In genomic region chr17:66663041-66663494, GRCh38 we compare ENCODE assay signal across 18 cellular contexts.
DNase-seq lines count a peak whose midpoint lies in the region; ATAC-seq lines count a peak whose summit lies in the region.
"Had no signal": no experiment of that assay in that cellular context is flagged by ENCODE, and none has a peak within 500 bp of the region (broad histone marks: within the 10 kb centered on the region; RNA-seq: fewer than 3 reads in every experiment).

No MANE protein-coding gene starts in this region.

- peaks cover 10% of the 10 kb centered on the region for H3K9me3 Mint-ChIP-seq in activated CD4-positive, alpha-beta T cell treated with anti-CD3 and anti-CD28 coated beads for 36 hours (ENCODE audit: low read depth)
- peaks cover 0 to 3% (median 0%) of the 10 kb centered on the region in 8 donors for H3K9me3 Mint-ChIP-seq in CD4-positive, alpha-beta memory T cell
- no peaks in the 10 kb centered on the region for H3K9me3 Mint-ChIP-seq in activated T-helper 17 cell treated with anti-CD3 and anti-CD28 coated beads, Interleukin-2, amount 50 U/mL, for 72 hours
- peaks cover 0 to 7% (median 0%) of the 10 kb centered on the region in 11 donors for H3K9me3 Mint-ChIP-seq in naive thymus-derived CD4-positive, alpha-beta T cell

- CTCF ChIA-PET in activated CD4-positive, alpha-beta T cell treated with anti-CD3 and anti-CD28 coated beads for 36 hours (lab: Charles Lee): interaction anchor here (0.7 kb wide), 1 partner anchor 52 kb away, joined by 3 read pairs; no protein-coding TSS in a partner anchor
- CTCF ChIA-PET in CD4-positive, alpha-beta memory T cell (lab: Charles Lee; ENCODE audit: partially characterized antibody): no interaction called here
- CTCF ChIA-PET in naive thymus-derived CD4-positive, alpha-beta T cell (lab: Charles Lee): no interaction called here

- no peak overlapping the region for H3K4me3 ChIP-seq in CD4-positive, alpha-beta memory T cell (ENCODE audit: low read length in 2 of 2)
- no peak overlapping the region for H3K4me3 ChIP-seq in naive thymus-derived CD4-positive, alpha-beta T cell (ENCODE audit: low read length)

- intact Hi-C loops in activated CD4-positive, alpha-beta T cell treated with anti-CD3 and anti-CD28 coated beads for 36 hours (cut with DNase I, micrococcal nuclease): no loop called here
- intact Hi-C loops in CD4-positive, alpha-beta memory T cell (cut with micrococcal nuclease): no loop called here
- intact Hi-C loops in naive thymus-derived CD4-positive, alpha-beta T cell (cut with micrococcal nuclease): no loop called here

- POLR2A ChIA-PET in activated CD4-positive, alpha-beta T cell treated with anti-CD3 and anti-CD28 coated beads for 36 hours (lab: Charles Lee): interaction anchor here (0.6 kb wide), 1 partner anchor 7 kb away, joined by 4 read pairs; no protein-coding TSS in a partner anchor
- POLR2A ChIA-PET in CD4-positive, alpha-beta memory T cell (lab: Charles Lee; ENCODE audit: partially characterized antibody): no interaction called here
- POLR2A ChIA-PET in naive thymus-derived CD4-positive, alpha-beta T cell (lab: Charles Lee): interaction anchor here (1.1 kb wide), 1 partner anchor 13 kb away, joined by 3 read pairs; no protein-coding TSS in a partner anchor

- no peaks in the 10 kb centered on the region for H3K27me3 Mint-ChIP-seq in activated CD4-positive, alpha-beta T cell treated with anti-CD3 and anti-CD28 coated beads for 36 hours
- no peaks in the 10 kb centered on the region for H3K27me3 Mint-ChIP-seq in CD4-positive, alpha-beta memory T cell
- no peaks in the 10 kb centered on the region for H3K27me3 Mint-ChIP-seq in activated T-helper 17 cell treated with anti-CD3 and anti-CD28 coated beads, Interleukin-2, amount 50 U/mL, for 72 hours
- no peaks in the 10 kb centered on the region for H3K27me3 Mint-ChIP-seq in naive thymus-derived CD4-positive, alpha-beta T cell
- H3K27me3 Mint-ChIP-seq: CD4-positive, CD25-positive, alpha-beta regulatory T cell had no signal

- no peak for ATAC-seq in activated CD4-positive, alpha-beta T cell treated with anti-CD3 and anti-CD28 coated beads for 36 hours
- ATAC-seq in activated T-helper 17 cell treated with anti-CD3 and anti-CD28 coated beads, Interleukin-2, amount 50 U/mL, for 72 hours (replicated peaks): no peak
- no peak for ATAC-seq in naive thymus-derived CD4-positive, alpha-beta T cell
- no peak for ATAC-seq in activated CD4-positive, CD25-positive, alpha-beta regulatory T cell treated with anti-CD3 and anti-CD28 coated beads, Interleukin-2, amount 50 U/mL, for 24 hours
- ATAC-seq: HepG2 had no signal

- H3K27me3 ChIP-seq in CD4-positive, alpha-beta memory T cell (ENCODE audit: insufficient read depth, low read length): no peaks in the 10 kb centered on the region
- no peaks in the 10 kb centered on the region for H3K27me3 ChIP-seq in naive thymus-derived CD4-positive, alpha-beta T cell (ENCODE audit: control insufficient read depth in 2 of 2, insufficient read depth in 2 of 2, low read length in 2 of 2)

- peaks cover 29% of the 10 kb centered on the region for H3K4me1 ChIP-seq in CD4-positive, alpha-beta memory T cell (ENCODE audit: insufficient read depth, low read length)
- peaks cover 14 to 28% of the 10 kb centered on the region in 2 donors for H3K4me1 ChIP-seq in naive thymus-derived CD4-positive, alpha-beta T cell (ENCODE audit: control insufficient read depth in 2 of 2, insufficient read depth in 2 of 2, low read length in 2 of 2)

- no peak for DNase-seq in activated CD4-positive, alpha-beta T cell treated with anti-CD3 and anti-CD28 coated beads for 36 hours
- DNase-seq in activated CD4-positive, alpha-beta T cell treated with anti-CD3 and anti-CD28 coated beads for 1 hour: no peak
- DNase-seq in CD4-positive, alpha-beta memory T cell: no peak
- no peak for DNase-seq in naive thymus-derived CD4-positive, alpha-beta T cell
- no peak for DNase-seq in AG20443 (ENCODE audit: low spot score)
- DNase-seq in NCI-H510A (lab: John Stamatoyannopoulos, UW): no peak
- DNase-seq: Calu3; CD4-positive, CD25-positive, alpha-beta regulatory T cell; NCI-H1048; NCI-H1436 treated with DMSO at 0.1 percent for 48 hours; NCI-H226; NCI-H526 treated with DMSO at 0.1 percent for 48 hours; NK-92 treated with Interleukin-12 subunit alpha and Interleukin-12 subunit beta, amount 100 ng/mL, for 24 hours; SHP77 had no signal

- peaks cover 50% of the 10 kb centered on the region for H3K36me3 Mint-ChIP-seq in activated CD4-positive, alpha-beta T cell treated with anti-CD3 and anti-CD28 coated beads for 36 hours (ENCODE audit: low read depth)
- peaks cover 20 to 45% of the 10 kb centered on the region in 2 donors for H3K36me3 Mint-ChIP-seq in CD4-positive, alpha-beta memory T cell
- H3K36me3 Mint-ChIP-seq in activated T-helper 17 cell treated with anti-CD3 and anti-CD28 coated beads, Interleukin-2, amount 50 U/mL, for 72 hours (ENCODE audit: low read depth): peaks cover 37% of the 10 kb centered on the region
- peaks cover 2 to 59% (median 40%) of the 10 kb centered on the region in 5 donors for H3K36me3 Mint-ChIP-seq in naive thymus-derived CD4-positive, alpha-beta T cell

- H3K36me3 ChIP-seq in CD4-positive, alpha-beta memory T cell (ENCODE audit: insufficient read depth, low read length): no peaks in the 10 kb centered on the region
- H3K36me3 ChIP-seq in naive thymus-derived CD4-positive, alpha-beta T cell (ENCODE audit: control insufficient read depth in 2 of 3, insufficient read depth in 3 of 3, low read length in 3 of 3): peaks cover 0 to 6% (median 0%) of the 10 kb centered on the region in 3 experiments

- H3K9me3 ChIP-seq in CD4-positive, alpha-beta memory T cell (ENCODE audit: control insufficient read depth in 1 of 2, low read length in 2 of 2): no peaks in the 10 kb centered on the region
- H3K9me3 ChIP-seq in naive thymus-derived CD4-positive, alpha-beta T cell (ENCODE audit: control insufficient read depth in 2 of 3, low read length in 3 of 3): no peaks in the 10 kb centered on the region

- peaks cover 72% of the 10 kb centered on the region for H3K4me1 Mint-ChIP-seq in activated CD4-positive, alpha-beta T cell treated with anti-CD3 and anti-CD28 coated beads for 36 hours
- peaks cover 35 to 61% (median 48%) of the 10 kb centered on the region in 4 donors for H3K4me1 Mint-ChIP-seq in CD4-positive, alpha-beta memory T cell
- H3K4me1 Mint-ChIP-seq in activated T-helper 17 cell treated with anti-CD3 and anti-CD28 coated beads, Interleukin-2, amount 50 U/mL, for 72 hours: peaks cover 49% of the 10 kb centered on the region
- H3K4me1 Mint-ChIP-seq in naive thymus-derived CD4-positive, alpha-beta T cell: peaks cover 29 to 81% (median 71%) of the 10 kb centered on the region in 7 donors

- peak overlapping the region; percentile 29 for H3K27ac Mint-ChIP-seq in activated CD4-positive, alpha-beta T cell treated with anti-CD3 and anti-CD28 coated beads for 36 hours
- peak overlapping the region in 4 of 7 donors; percentile 24 to 48 (median 40) for H3K27ac Mint-ChIP-seq in CD4-positive, alpha-beta memory T cell
- peak overlapping the region; percentile 79 for H3K27ac Mint-ChIP-seq in activated T-helper 17 cell treated with anti-CD3 and anti-CD28 coated beads, Interleukin-2, amount 50 U/mL, for 72 hours
- peak overlapping the region in 7 of 9 donors; percentile 1 to 82 (median 40) for H3K27ac Mint-ChIP-seq in naive thymus-derived CD4-positive, alpha-beta T cell

- no peak overlapping the region for H3K27ac ChIP-seq in CD4-positive, alpha-beta memory T cell (ENCODE audit: low read depth, low read length)
- H3K27ac ChIP-seq in naive thymus-derived CD4-positive, alpha-beta T cell (ENCODE audit: low read depth, low read length): no peak overlapping the region
- H3K27ac ChIP-seq: KMS-11 had no signal

- H3K4me3 Mint-ChIP-seq in activated CD4-positive, alpha-beta T cell treated with anti-CD3 and anti-CD28 coated beads for 36 hours: no peak overlapping the region
- no peak overlapping the region for H3K4me3 Mint-ChIP-seq in CD4-positive, alpha-beta memory T cell
- no peak overlapping the region for H3K4me3 Mint-ChIP-seq in activated T-helper 17 cell treated with anti-CD3 and anti-CD28 coated beads, Interleukin-2, amount 50 U/mL, for 72 hours
- H3K4me3 Mint-ChIP-seq in naive thymus-derived CD4-positive, alpha-beta T cell: no peak overlapping the region
- H3K4me3 Mint-ChIP-seq: CD4-positive, CD25-positive, alpha-beta regulatory T cell had no signal

Comparison
In these comparisons a context has a peak if more than half of its experiments do, and no peak if none do; other contexts are left out.
1. H3K27ac Mint-ChIP-seq: peak in every context shown above with its lines; median percentile 79 in activated T-helper 17 cell treated with anti-CD3 and anti-CD28 coated beads, Interleukin-2, amount 50 U/mL, for 72 hours; 40 in CD4-positive, alpha-beta memory T cell; 40 in naive thymus-derived CD4-positive, alpha-beta T cell; 29 in activated CD4-positive, alpha-beta T cell treated with anti-CD3 and anti-CD28 coated beads for 36 hours.